In genomic region chr2:121170577-121170976, GRCh38 we compare ENCODE assay signal across 18 cellular contexts.
"Had no signal": no experiment of that assay in that cellular context is flagged by ENCODE, and none has a peak within 500 bp of the region (broad histone marks: within the 10 kb centered on the region; RNA-seq: fewer than 3 reads in every experiment).

No MANE protein-coding gene starts in this region.

- H3K4me3 ChIP-seq: neural progenitor cell, ovary, pancreas, prostate gland, psoas muscle, right atrium auricular region, right lobe of liver, sigmoid colon, skin epidermis, smooth muscle cell, spleen had no signal

- ATAC-seq: naive thymus-derived CD8-positive, alpha-beta T cell; natural killer cell; natural killer cell treated with Interleukin-12 subunit alpha and Interleukin-12 subunit beta and Interleukin-15 and Interleukin-18, amount 100 ng/mL, for 72 hours; pancreas; psoas muscle; right cardiac atrium; right lobe of liver; sciatic nerve had no signal

- H3K9me3 ChIP-seq: neutrophil, ovary, pancreas, prostate gland, right lobe of liver had no signal

- H3K36me3 ChIP-seq: neural progenitor cell, neutrophil, ovary, pancreas, prostate gland, right atrium auricular region, right lobe of liver, sigmoid colon, spleen had no signal

- H3K4me1 ChIP-seq: neural progenitor cell, pancreas, parathyroid adenoma, prostate gland, psoas muscle, right lobe of liver, sigmoid colon, spleen had no signal

- H3K27ac ChIP-seq: neural progenitor cell, neutrophil, ovary, pancreas, parathyroid adenoma, prostate gland, psoas muscle, right atrium auricular region, right lobe of liver, sigmoid colon, spleen had no signal
